Comparison of ENCODE assay signal across 26 cellular contexts in the genomic region with DNA sequence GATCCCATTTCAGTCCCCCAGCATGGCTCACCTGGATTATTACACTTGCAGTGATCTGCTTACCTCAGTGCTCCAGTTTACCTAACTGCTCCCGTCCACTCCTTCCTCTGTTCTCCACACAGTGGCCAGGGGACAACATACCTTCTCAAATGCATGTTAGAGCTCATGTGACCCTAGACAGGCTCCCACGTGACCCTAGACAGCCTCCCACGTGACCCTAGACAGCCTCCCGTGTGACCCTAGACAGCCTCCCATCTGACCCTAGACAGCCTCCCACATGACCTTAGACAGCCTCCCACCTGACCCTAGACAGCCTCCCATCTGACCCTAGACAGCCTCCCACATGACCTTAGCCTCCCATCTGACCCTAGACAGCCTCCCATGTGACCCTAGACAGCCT.
DNase-seq lines count a peak whose midpoint lies in the region; ATAC-seq, FAIRE-seq and TF ChIP-seq lines count a peak whose summit lies in the region.
"Had no signal": no experiment of that assay in that cellular context is flagged by ENCODE, and none has a peak within 500 bp of the region (broad histone marks: within the 10 kb centered on the region; RNA-seq: fewer than 3 reads in every experiment).

No MANE protein-coding gene starts in this region.

- CTCF ChIA-PET in A549 (lab: Yijun Ruan, JAX), result interaction anchor here (0.7 kb wide), 1 partner anchor 42 kb away, joined by 6 read pairs; no protein-coding TSS in a partner anchor
- CTCF ChIA-PET in K562 (lab: Yijun Ruan, JAX; ENCODE audit: low intra/inter-chr PET ratio), result no interaction called here

- peaks cover 3% of the 10 kb centered on the region; the same call in 2 of the 3 replicates for H3K9me3 ChIP-seq in A549
- no peaks in the 10 kb centered on the region; the same call in none of the 2 replicates for H3K9me3 ChIP-seq in K562 (replicated peaks; ENCODE audit: control insufficient read depth, insufficient read depth, low read depth, low read length)
- no peaks in the 10 kb centered on the region for H3K9me3 ChIP-seq in neuronal stem cell (replicated peaks in 1 of 2; ENCODE audit: control insufficient read depth in 2 of 2, insufficient read depth in 1 of 2, low read depth in 1 of 2, low read length in 2 of 2)
- H3K9me3 ChIP-seq: BLaER1 had no signal

- H3K23ac ChIP-seq in neuronal stem cell (ENCODE audit: low read depth, low read length, poor library complexity), result no peak overlapping the region

- no peak overlapping the region for H2BK15ac ChIP-seq in neuronal stem cell (ENCODE audit: low read length)

- H3K4me1 ChIP-seq in A549, result no peaks in the 10 kb centered on the region
- no peaks in the 10 kb centered on the region for H3K4me1 ChIP-seq in K562 (replicated peaks in 1 of 2; ENCODE audit: control insufficient read depth in 2 of 2, insufficient read depth in 2 of 2, low read length in 2 of 2)
- no peaks in the 10 kb centered on the region for H3K4me1 ChIP-seq in neuronal stem cell (ENCODE audit: control insufficient read depth in 2 of 2, insufficient read depth in 1 of 2, low read depth in 1 of 2, low read length in 2 of 2)
- H3K4me1 ChIP-seq: BE2C, BLaER1 had no signal

- no peaks in the 10 kb centered on the region for H4K20me1 ChIP-seq in K562 (replicated peaks; ENCODE audit: control insufficient read depth, insufficient read depth, low read length)
- H4K20me1 ChIP-seq: BLaER1 had no signal

- no peak for TF ChIP-seq EP300 in A549 (IDR thresholded peaks at IDR 0.05)
- TF ChIP-seq EP300 in K562 (IDR thresholded peaks at IDR 0.05; ENCODE audit: low read length), result no peak

- no peak overlapping the region for H3K4ac ChIP-seq in neuronal stem cell (ENCODE audit: low read length)

- no TSS peak for BruUV-seq in K562 (replicated peaks; lab: Mats Ljungman, UMichigan)

- no peaks in the 10 kb centered on the region for H3K79me2 ChIP-seq in K562 (ENCODE audit: control insufficient read depth, insufficient read depth, low read length)

- no peak overlapping the region for H2BK120ac ChIP-seq in neuronal stem cell (ENCODE audit: low read depth, low read length)

- H3K27me3 ChIP-seq in K562 (ENCODE audit: control insufficient read depth in 2 of 2, insufficient read depth in 2 of 2, low read length in 2 of 2) (no peaks in the 10 kb centered on the region), neuronal stem cell (ENCODE audit: control insufficient read depth in 3 of 3, insufficient read depth in 3 of 3, low read depth in 1 of 3, low read length in 3 of 3) (peaks cover 0 to under 1% (median 0%) of the 10 kb centered on the region in 3 experiments)
- H3K27me3 ChIP-seq: BE2C, BLaER1 had no signal

- no peak overlapping the region for H2BK5ac ChIP-seq in neuronal stem cell (ENCODE audit: low read length)

- DNase-seq in A549 (ENCODE audit: low read depth in 1 of 2, low spot score in 1 of 2) (no peak), K562 (ENCODE audit: extremely low read depth in 1 of 4, low spot score in 3 of 4) (no peak), neuronal stem cell (ENCODE audit: low spot score) (no peak), ureter (ENCODE audit: low spot score) (peak; percentile 6)
- DNase-seq in activated naive CD4-positive, alpha-beta T cell treated with anti-CD3 and anti-CD28 coated beads, Interleukin-2, amount 50 U/mL, for 16 hours, result no peak
- DNase-seq: 8988T; BE2C; C1 segment of cervical spinal cord; CD4-positive, alpha-beta memory T cell; CD4-positive, CD25-positive, alpha-beta regulatory T cell; CD8-positive, alpha-beta memory T cell; COR-L47; DMS 273 treated with DMSO at 0.1 percent for 48 hours; DMS153; DMS53; DMS79; DND-41; EL; GDM1 had no signal

- TF ChIP-seq POLR2A in A549 (IDR thresholded peaks at IDR 0.05; ENCODE audit: low read length) (no peak), K562 (conservative IDR thresholded peaks at IDR 0.05) (no peak)

- FAIRE-seq in A549 (lab: Jason Lieb, UNC) (no peak), K562 (lab: Jason Lieb, UNC) (no peak)
- FAIRE-seq: A204.1, GM12878, GM12892, GM18507 had no signal

- no peaks in the 10 kb centered on the region for H3K36me3 ChIP-seq in K562 (ENCODE audit: control insufficient read depth, insufficient read depth, low read length)
- H3K36me3 ChIP-seq in neuronal stem cell (replicated peaks in 1 of 2; ENCODE audit: control insufficient read depth in 2 of 2, insufficient read depth in 2 of 2, low read length in 2 of 2), result no peaks in the 10 kb centered on the region
- H3K36me3 ChIP-seq: BE2C, BLaER1 had no signal

- no peak overlapping the region for H3K9ac ChIP-seq in K562 (ENCODE audit: insufficient read depth in 1 of 2, low read depth in 2 of 2, low read length in 2 of 2)
- H3K9ac ChIP-seq in neuronal stem cell (ENCODE audit: low read depth, low read length, poor library complexity), result no peak overlapping the region
- H3K9ac ChIP-seq: BLaER1 had no signal

- no peak overlapping the region for H3K4me2 ChIP-seq in A549
- H3K4me2 ChIP-seq in K562 (ENCODE audit: insufficient read depth, low read length), result no peak overlapping the region
- H3K4me2 ChIP-seq in neuronal stem cell (ENCODE audit: insufficient read depth, low read length, poor library complexity, severe bottlenecking), result no peak overlapping the region
- H3K4me2 ChIP-seq: BLaER1 had no signal

- TF ChIP-seq CTCF in A549 (IDR thresholded peaks at IDR 0.05) (no peak), K562 (IDR thresholded peaks at IDR 0.05 in 2 of 3, conservative IDR thresholded peaks at IDR 0.05 in 1 of 3; ENCODE audit: insufficient read depth in 2 of 3, low read depth in 1 of 3, low read length in 3 of 3) (no peak)

- H3K27ac ChIP-seq in A549 (no peak overlapping the region), K562 (ENCODE audit: extremely low read depth, low read depth, low read length) (no peak overlapping the region), neuronal stem cell (replicated peaks; ENCODE audit: low read length) (no peak overlapping the region)
- H3K27ac ChIP-seq: BLaER1 had no signal

- WGBS in A549 (ENCODE audit: missing lambda C conversion rate), result 0% methylated on average over 4 of the region's 4 CpGs
- 0% methylated on average over 4 of the region's 4 CpGs for WGBS in K562 (ENCODE audit: insufficient coverage, low coverage, missing lambda C conversion rate)
- WGBS in neuronal stem cell (ENCODE audit: extremely low coverage in 2 of 2, insufficient read length in 2 of 2, insufficient replicate concordance in 1 of 2), 2 donors, result no CpG with 5 or more reads among the region's 4 CpGs

- intact Hi-C loops in K562 (cut with micrococcal nuclease), result no loop called here

- H2AK5ac ChIP-seq in neuronal stem cell (ENCODE audit: low read depth, low read length), result no peak overlapping the region

- H3K14ac ChIP-seq in neuronal stem cell (ENCODE audit: low read length), result no peak overlapping the region

- peak overlapping the region; percentile 74 for H4K8ac ChIP-seq in neuronal stem cell (ENCODE audit: low read depth, low read length)

- no peak overlapping the region for H2BK12ac ChIP-seq in neuronal stem cell (ENCODE audit: low read length)

- H4K91ac ChIP-seq in neuronal stem cell (ENCODE audit: low read depth, low read length, poor library complexity), result no peak overlapping the region

- H3K79me1 ChIP-seq in neuronal stem cell (ENCODE audit: low read depth, low read length), result no peaks in the 10 kb centered on the region

- H3K4me3 ChIP-seq in A549 (no peak overlapping the region), K562 (no peak overlapping the region), neuronal stem cell (ENCODE audit: low read length in 2 of 2) (no peak overlapping the region)
- H3K4me3 ChIP-seq: BLaER1, GM12878 had no signal

- no peaks in the 10 kb centered on the region for H3K9me1 ChIP-seq in K562 (ENCODE audit: control insufficient read depth, insufficient read depth, low read length)

- TF ChIP-seq RAD21 in A549 (conservative IDR thresholded peaks at IDR 0.05 in 1 of 2, IDR thresholded peaks at IDR 0.05 in 1 of 2), result no peak
- TF ChIP-seq RAD21 in K562 (CRISPR knock-in tag; conservative IDR thresholded peaks at IDR 0.05 in 1 of 2, IDR thresholded peaks at IDR 0.05 in 1 of 2), result no peak

- ATAC-seq in A549, result no peak
- no peak for ATAC-seq in K562
- ATAC-seq in HG03280 (IDR thresholded peaks at IDR 0.05; ENCODE audit: unreplicated experiment), result no peak
- ATAC-seq in HG03095 (IDR thresholded peaks at IDR 0.05; ENCODE audit: unreplicated experiment), result no peak
- ATAC-seq: GM12878 had no signal

- in situ Hi-C loops in K562 (cut with MboI), result no loop called here

- no peak overlapping the region for H2AFZ ChIP-seq in K562 (ENCODE audit: low read depth, low read length)
- no peak overlapping the region for H2AFZ ChIP-seq in neuronal stem cell (ENCODE audit: low read length)

- no peak overlapping the region for H3K18ac ChIP-seq in neuronal stem cell (ENCODE audit: low read length)

- POLR2A ChIA-PET in A549 (lab: Yijun Ruan, JAX) (no interaction called here), K562 (lab: Yijun Ruan, JAX) (no interaction called here)

TF ChIP-seq in A549, 52 proteins besides CTCF, POLR2A, EP300 and RAD21:
- no peak for TF ChIP-seq TFCP2L1 (CRISPR knock-in tag; IDR thresholded peaks at IDR 0.05)
- no peak for TF ChIP-seq FOSB (CRISPR knock-in tag; IDR thresholded peaks at IDR 0.05)
- TF ChIP-seq, protein P1, sequence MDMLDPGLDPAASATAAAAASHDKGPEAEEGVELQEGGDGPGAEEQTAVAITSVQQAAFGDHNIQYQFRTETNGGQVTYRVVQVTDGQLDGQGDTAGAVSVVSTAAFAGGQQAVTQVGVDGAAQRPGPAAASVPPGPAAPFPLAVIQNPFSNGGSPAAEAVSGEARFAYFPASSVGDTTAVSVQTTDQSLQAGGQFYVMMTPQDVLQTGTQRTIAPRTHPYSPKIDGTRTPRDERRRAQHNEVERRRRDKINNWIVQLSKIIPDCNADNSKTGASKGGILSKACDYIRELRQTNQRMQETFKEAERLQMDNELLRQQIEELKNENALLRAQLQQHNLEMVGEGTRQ (IDR thresholded peaks at IDR 0.05), result peak; percentile 58
- no peak for TF ChIP-seq KDM1A (IDR thresholded peaks at IDR 0.05; ENCODE audit: low read depth)

TF ChIP-seq in K562, 482 proteins besides CTCF, POLR2A, EP300 and RAD21:
- TF ChIP-seq FOXK2 (conservative IDR thresholded peaks at IDR 0.05 in 1 of 2, IDR thresholded peaks at IDR 0.05 in 1 of 2; ENCODE audit: low read depth in 2 of 2) (no peak), USF1 (CRISPR knock-in tag; IDR thresholded peaks at IDR 0.05) (0 out of 2 replicates have a peak, but pooled peaks have one; percentile 22)
